10 cellular contexts compared by ENCODE assay signal in genomic region chr3:46926039-46926438, GRCh38. TPM values are rescaled to one million over a fixed set of nuclear protein-coding genes. Genes with fewer than 3 reads are reported as not detected.
A peak's percentile ranks its signal among the peaks of the same experiment; 100 is the strongest.
DNase-seq lines count a peak whose midpoint lies in the region; ATAC-seq and TF ChIP-seq lines count a peak whose summit lies in the region.
"Had no signal": no experiment of that assay in that cellular context is flagged by ENCODE, and none has a peak within 500 bp of the region (broad histone marks: within the 10 kb centered on the region; RNA-seq: fewer than 3 reads in every experiment).

No MANE protein-coding gene starts in this region.

- H3K4me3 ChIP-seq in fibroblast of pulmonary artery (replicated peaks; ENCODE audit: low read depth, low read length) (no peak overlapping the region), sigmoid colon (no peak overlapping the region)

- no peaks in the 10 kb centered on the region for H3K27me3 ChIP-seq in sigmoid colon

- peaks cover 13 to 45% (median 34%) of the 10 kb centered on the region in 4 donors for H3K36me3 ChIP-seq in sigmoid colon

- CTCF ChIA-PET in RWPE1 (lab: Yijun Ruan, JAX), result no interaction called here

- POLR2A ChIA-PET in RWPE1 (lab: Yijun Ruan, JAX; ENCODE audit: low non-redundant PET), result no interaction called here

- TF ChIP-seq EP300 in sigmoid colon (IDR thresholded peaks at IDR 0.05), result no peak

- peaks cover 0 to 75% (median 63%) of the 10 kb centered on the region in 4 donors for H3K4me1 ChIP-seq in sigmoid colon

- DNase-seq in ELR (ENCODE audit: low read depth) (peak; percentile 75), RWPE1 (ENCODE audit: low spot score) (no peak), fibroblast of pulmonary artery (ENCODE audit: low read depth) (peak; percentile 66), sigmoid colon (peak; percentile 61), OCI-M1 (lab: John Stamatoyannopoulos, UW) (no peak), NOMO-1 treated with dmso at 0.1 percent for 144 hours (lab: John Stamatoyannopoulos, UW; ENCODE audit: unreplicated experiment) (no peak)
- DNase-seq: activated CD4-positive, alpha-beta T cell treated with anti-CD3 and anti-CD28 coated beads for 48 hours; effector memory CD4-positive, alpha-beta T cell had no signal

- intact Hi-C loops in sigmoid colon (cut with DNase I), result no loop called here

- TF ChIP-seq CTCF in RWPE1 (conservative IDR thresholded peaks at IDR 0.05; ENCODE audit: low read depth) (no peak), fibroblast of pulmonary artery (IDR thresholded peaks at IDR 0.05; ENCODE audit: low read length, missing control alignments) (no peak), sigmoid colon (IDR thresholded peaks at IDR 0.05) (no peak)

- ATAC-seq in HG02884 (IDR thresholded peaks at IDR 0.05; ENCODE audit: unreplicated experiment) (no peak), GM21381 (IDR thresholded peaks at IDR 0.05; ENCODE audit: unreplicated experiment) (no peak)

- TF ChIP-seq POLR2A in sigmoid colon (IDR thresholded peaks at IDR 0.05), result no peak

- H3K27ac ChIP-seq in RWPE1 (peak overlapping the region; percentile 31), sigmoid colon (peak overlapping the region in 1 of 4 donors; percentile 43)

- no peaks in the 10 kb centered on the region for H3K9me3 ChIP-seq in sigmoid colon

- WGBS in sigmoid colon, 2 donors, result 52 to 63% methylated on average over 6 of the region's 6 CpGs

RNA-seq across cellular contexts. Expression of gene PTH1R, which starts 48.5 kb away (rescaled TPM):
- total RNA-seq in sigmoid colon, result 1 to 10 TPM; 3.6 to 9.0 (median 6.0) TPM
- polyA plus RNA-seq in sigmoid colon, result 1 to 10 TPM; 1.2 to 5.2 (median 3.6) TPM

RNA-seq across cellular contexts. Expression of gene CCDC12, which starts 50.5 kb away (rescaled TPM):
- 10 to 100 TPM; 33.1 to 41.0 (median 36.6) TPM for total RNA-seq in sigmoid colon
- polyA plus RNA-seq in sigmoid colon, result 10 to 100 TPM; 58.9 to 80.9 (median 77.5) TPM

RNA-seq across cellular contexts. Expression of gene NBEAL2, which starts 53.4 kb away (rescaled TPM):
- total RNA-seq in sigmoid colon, result 10 to 100 TPM in 3 of 4 donors, 1 to 10 TPM in 1; 9.6 to 36.0 (median 13.5) TPM
- polyA plus RNA-seq in sigmoid colon, result 10 to 100 TPM in 2 of 3 donors, 1 to 10 TPM in 1; 7.8 to 88.0 (median 11.3) TPM

Comparison
In these comparisons a context has a peak if more than half of its experiments do, and no peak if none do; other contexts are left out.
1. DNase-seq: peak in ELR (single experiment), fibroblast of pulmonary artery (single experiment) and sigmoid colon (single experiment); none in RWPE1 (single experiment), OCI-M1 (single experiment) and NOMO-1 treated with dmso at 0.1 percent for 144 hours (single experiment).